16 cellular contexts compared by ENCODE assay signal in genomic region chr9:126886194-126886830, GRCh38.
"Had no signal": no experiment of that assay in that cellular context is flagged by ENCODE, and none has a peak within 500 bp of the region (broad histone marks: within the 10 kb centered on the region; RNA-seq: fewer than 3 reads in every experiment).

No MANE protein-coding gene starts in this region.

- H3K4me3 ChIP-seq: esophagus muscularis mucosa had no signal

- DNase-seq: activated CD4-positive, alpha-beta T cell treated with anti-CD3 and anti-CD28 coated beads for 4 hours; activated CD8-positive, alpha-beta T cell treated with anti-CD3 and anti-CD28 coated beads, Interleukin-2, amount 10 ng/mL, durations not matched to agents 7 days and 5 days; activated naive CD4-positive, alpha-beta T cell treated with anti-CD3 and anti-CD28 coated beads, Interleukin-2, amount 50 U/mL, for 16 hours; amniotic stem cell; head of caudate nucleus; midbrain; naive B cell; nucleus accumbens; stimulated activated CD4-positive, alpha-beta T cell treated with anti-CD3 and anti-CD28 coated beads, Interleukin-12 subunit alpha, Interleukin-12 subunit beta, amount 100 ng/mL, for 4 hours; stimulated activated naive CD4-positive, alpha-beta T cell; substantia nigra had no signal

- H3K27ac Mint-ChIP-seq: activated CD8-positive, alpha-beta T cell treated with anti-CD3 and anti-CD28 coated beads, Interleukin-2, amount 10 ng/mL, durations not matched to agents 7 days and 5 days; activated T-helper 17 cell treated with anti-CD3 and anti-CD28 coated beads, Interleukin-2, amount 50 U/mL, for 72 hours had no signal

- H3K36me3 Mint-ChIP-seq: naive B cell had no signal

- H3K27ac ChIP-seq: esophagus muscularis mucosa, VCaP had no signal

- H3K9me3 Mint-ChIP-seq: activated T-helper 17 cell treated with anti-CD3 and anti-CD28 coated beads, Interleukin-2, amount 50 U/mL, for 72 hours; brain; naive B cell had no signal

- H3K27me3 Mint-ChIP-seq: activated T-helper 17 cell treated with anti-CD3 and anti-CD28 coated beads, Interleukin-2, amount 50 U/mL, for 72 hours; naive B cell had no signal

- H3K4me1 Mint-ChIP-seq: activated T-helper 17 cell treated with anti-CD3 and anti-CD28 coated beads, Interleukin-2, amount 50 U/mL, for 72 hours had no signal

- ATAC-seq: activated CD8-positive, alpha-beta T cell treated with anti-CD3 and anti-CD28 coated beads, Interleukin-2, amount 10 ng/mL, durations not matched to agents 7 days and 5 days; activated T-helper 17 cell treated with anti-CD3 and anti-CD28 coated beads, Interleukin-2, amount 50 U/mL, for 72 hours; sciatic nerve had no signal

- H3K4me3 Mint-ChIP-seq: activated CD8-positive, alpha-beta T cell treated with anti-CD3 and anti-CD28 coated beads, Interleukin-2, amount 10 ng/mL, durations not matched to agents 7 days and 5 days; activated T-helper 17 cell treated with anti-CD3 and anti-CD28 coated beads, Interleukin-2, amount 50 U/mL, for 72 hours; brain; naive B cell had no signal

- H3K27me3 ChIP-seq: esophagus muscularis mucosa had no signal

- H3K9me3 ChIP-seq: esophagus muscularis mucosa had no signal
